Comparison of ENCODE assay signal across 27 cellular contexts in genomic region chr2:232264081-232264480, GRCh38.
"Had no signal": no experiment of that assay in that cellular context is flagged by ENCODE, and none has a peak within 500 bp of the region (broad histone marks: within the 10 kb centered on the region; RNA-seq: fewer than 3 reads in every experiment).

No MANE protein-coding gene starts in this region.

- H3K27me3 Mint-ChIP-seq: activated B cell treated with CpG ODN at 0.5 μM for 24 hours; activated CD8-positive, alpha-beta T cell treated with anti-CD3 and anti-CD28 coated beads for 36 hours; activated naive CD4-positive, alpha-beta T cell treated with anti-CD3 and anti-CD28 coated beads, Interleukin-2, amount 50 U/mL, for 24 hours; activated naive CD8-positive, alpha-beta T cell treated with anti-CD3 and anti-CD28 coated beads for 36 hours; activated naive CD8-positive, alpha-beta T cell treated with anti-CD3 and anti-CD28 coated beads, Interleukin-2, amount 50 U/mL, for 24 hours; activated T-helper 17 cell treated with anti-CD3 and anti-CD28 coated beads, Interleukin-2, amount 50 U/mL, for 72 hours had no signal

- H3K4me1 ChIP-seq: body of pancreas, colonic mucosa had no signal

- H3K27ac Mint-ChIP-seq: activated B cell treated with CpG ODN at 0.5 μM for 24 hours; activated CD8-positive, alpha-beta T cell treated with anti-CD3 and anti-CD28 coated beads for 36 hours; activated naive CD4-positive, alpha-beta T cell treated with anti-CD3 and anti-CD28 coated beads for 36 hours; activated naive CD4-positive, alpha-beta T cell treated with anti-CD3 and anti-CD28 coated beads, Interleukin-2, amount 50 U/mL, for 24 hours; activated naive CD8-positive, alpha-beta T cell treated with anti-CD3 and anti-CD28 coated beads for 36 hours; activated naive CD8-positive, alpha-beta T cell treated with anti-CD3 and anti-CD28 coated beads, Interleukin-2, amount 50 U/mL, for 24 hours; activated T-helper 17 cell treated with anti-CD3 and anti-CD28 coated beads, Interleukin-2, amount 50 U/mL, for 72 hours; endodermal cell had no signal

- H3K9me3 ChIP-seq: adrenal gland, body of pancreas, colonic mucosa had no signal

- H3K9me3 Mint-ChIP-seq: activated B cell treated with CpG ODN at 0.5 μM for 24 hours; activated CD8-positive, alpha-beta T cell treated with anti-CD3 and anti-CD28 coated beads for 36 hours; activated naive CD4-positive, alpha-beta T cell treated with anti-CD3 and anti-CD28 coated beads for 36 hours; activated naive CD4-positive, alpha-beta T cell treated with anti-CD3 and anti-CD28 coated beads, Interleukin-2, amount 50 U/mL, for 24 hours; activated naive CD8-positive, alpha-beta T cell treated with anti-CD3 and anti-CD28 coated beads for 36 hours; activated naive CD8-positive, alpha-beta T cell treated with anti-CD3 and anti-CD28 coated beads, Interleukin-2, amount 50 U/mL, for 24 hours; activated T-cell treated with anti-CD3 and anti-CD28 coated beads, Interleukin-2, amount 50 U/mL, for 4 hours; activated T-helper 17 cell treated with anti-CD3 and anti-CD28 coated beads, Interleukin-2, amount 50 U/mL, for 72 hours; endodermal cell had no signal

- H3K4me3 Mint-ChIP-seq: activated B cell treated with CpG ODN at 0.5 μM for 24 hours; activated CD8-positive, alpha-beta T cell treated with anti-CD3 and anti-CD28 coated beads for 36 hours; activated naive CD4-positive, alpha-beta T cell treated with anti-CD3 and anti-CD28 coated beads for 36 hours; activated naive CD4-positive, alpha-beta T cell treated with anti-CD3 and anti-CD28 coated beads, Interleukin-2, amount 50 U/mL, for 24 hours; activated naive CD8-positive, alpha-beta T cell treated with anti-CD3 and anti-CD28 coated beads for 36 hours; activated naive CD8-positive, alpha-beta T cell treated with anti-CD3 and anti-CD28 coated beads, Interleukin-2, amount 50 U/mL, for 24 hours; activated T-cell treated with anti-CD3 and anti-CD28 coated beads, Interleukin-2, amount 50 U/mL, for 4 hours; activated T-helper 17 cell treated with anti-CD3 and anti-CD28 coated beads, Interleukin-2, amount 50 U/mL, for 72 hours; endodermal cell had no signal

- H3K4me3 ChIP-seq: adrenal gland, body of pancreas, colonic mucosa had no signal

- FAIRE-seq: frontal cortex had no signal

- DNase-seq: activated B cell treated with CpG ODN at 0.5 μM for 24 hours; activated CD4-positive, alpha-beta T cell treated with anti-CD3 and anti-CD28 coated beads for 48 hours; activated CD4-positive, alpha-beta T cell treated with anti-CD3 and anti-CD28 coated beads, Interleukin-2, amount 50 U/mL, for 1 hour; activated CD4-positive, alpha-beta T cell treated with anti-CD3 and anti-CD28 coated beads, Interleukin-2, amount 50 U/mL, for 48 hours; activated CD8-positive, alpha-beta memory T cell treated with anti-CD3 and anti-CD28 coated beads for 24 hours; activated CD8-positive, alpha-beta T cell treated with anti-CD3 and anti-CD28 coated beads for 36 hours; activated effector memory CD4-positive, alpha-beta T cell treated with Interleukin-2 at 50 U/mL for 16 hours; activated naive CD4-positive, alpha-beta T cell treated with anti-CD3 and anti-CD28 coated beads for 36 hours; activated naive CD8-positive, alpha-beta T cell treated with anti-CD3 and anti-CD28 coated beads for 36 hours; activated naive CD8-positive, alpha-beta T cell treated with anti-CD3 and anti-CD28 coated beads, Interleukin-2, amount 50 U/mL, for 24 hours; activated T-cell treated with anti-CD3 and anti-CD28 coated beads, Interleukin-2, amount 50 U/mL, for 4 hours; amygdala; aorta; body of pancreas; central memory CD4-positive, alpha-beta T cell; cerebellar nuclear complex; colonic mucosa; effector memory CD4-positive, alpha-beta T cell; endodermal cell; foreskin fibroblast; glutamatergic neuron; T-helper 2 cell had no signal

- H3K4me1 Mint-ChIP-seq: activated B cell treated with CpG ODN at 0.5 μM for 24 hours; activated naive CD4-positive, alpha-beta T cell treated with anti-CD3 and anti-CD28 coated beads, Interleukin-2, amount 50 U/mL, for 24 hours; activated naive CD8-positive, alpha-beta T cell treated with anti-CD3 and anti-CD28 coated beads for 36 hours; activated naive CD8-positive, alpha-beta T cell treated with anti-CD3 and anti-CD28 coated beads, Interleukin-2, amount 50 U/mL, for 24 hours; activated T-helper 17 cell treated with anti-CD3 and anti-CD28 coated beads, Interleukin-2, amount 50 U/mL, for 72 hours had no signal

- H3K27me3 ChIP-seq: adrenal gland, body of pancreas, colonic mucosa had no signal

- H3K27ac ChIP-seq: adrenal gland, body of pancreas, colonic mucosa had no signal

- H3K36me3 ChIP-seq: colonic mucosa had no signal

- ATAC-seq: activated CD4-positive, CD25-positive, alpha-beta regulatory T cell treated with anti-CD3 and anti-CD28 coated beads, Interleukin-2, amount 50 U/mL, for 24 hours; activated CD8-positive, alpha-beta T cell treated with anti-CD3 and anti-CD28 coated beads for 36 hours; activated naive CD8-positive, alpha-beta T cell treated with anti-CD3 and anti-CD28 coated beads, Interleukin-2, amount 50 U/mL, for 24 hours; activated T-cell treated with anti-CD3 and anti-CD28 coated beads, Interleukin-2, amount 50 U/mL, for 4 hours; activated T-helper 17 cell treated with anti-CD3 and anti-CD28 coated beads, Interleukin-2, amount 50 U/mL, for 72 hours; body of pancreas had no signal
